9 cellular contexts compared by ENCODE assay signal in the genomic region with DNA sequence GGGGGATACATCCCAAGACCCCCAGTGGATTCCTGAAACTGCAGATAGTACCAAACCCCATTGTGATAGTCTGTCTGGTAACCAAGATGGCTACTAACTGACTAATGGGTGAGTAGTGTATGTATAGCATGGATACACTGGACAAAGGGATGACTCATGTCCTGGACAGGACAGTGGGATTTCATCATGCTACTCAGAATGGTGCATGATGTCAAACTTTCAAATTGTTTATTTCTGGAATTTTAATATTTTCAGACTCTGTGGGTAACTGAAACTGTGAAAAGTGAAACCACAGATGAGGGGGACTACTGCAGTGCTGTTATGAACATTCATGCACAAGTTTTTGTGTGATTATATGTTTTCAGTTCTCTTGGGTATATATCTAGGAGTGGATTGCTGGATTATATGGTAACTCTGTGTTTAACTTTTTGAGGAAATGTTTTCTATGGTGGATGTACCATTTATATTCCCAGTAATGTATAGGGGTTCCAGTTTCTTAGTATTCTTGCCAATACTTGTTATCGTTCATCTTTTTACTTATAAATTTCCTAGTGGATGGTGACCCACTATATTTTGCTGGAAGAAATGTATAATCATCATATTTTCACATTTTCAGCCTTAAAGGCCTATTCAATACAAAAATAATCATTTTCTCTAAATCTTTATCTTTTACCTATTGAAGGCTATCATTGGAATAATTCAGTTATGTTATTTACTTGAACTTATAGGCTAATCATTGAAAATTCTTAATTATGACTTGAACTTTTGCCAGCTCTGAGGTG.
A peak's percentile ranks its signal among the peaks of the same experiment; 100 is the strongest.
DNase-seq lines count a peak whose midpoint lies in the region; ATAC-seq, FAIRE-seq and TF ChIP-seq lines count a peak whose summit lies in the region.
"Had no signal": no experiment of that assay in that cellular context is flagged by ENCODE, and none has a peak within 500 bp of the region (broad histone marks: within the 10 kb centered on the region; RNA-seq: fewer than 3 reads in every experiment).

No MANE protein-coding gene starts in this region.

- DNase-seq in GM18507 (ENCODE audit: extremely low spot score, insufficient read length, low read depth) (no peak), Panc1 (ENCODE audit: low read depth, low spot score) (no peak), lower lobe of right lung (no peak), left colon (no peak), T-helper 9 cell (no peak), DMS 273 treated with DMSO at 0.1 percent for 48 hours (lab: John Stamatoyannopoulos, UW) (no peak), esophagus muscularis mucosa (ENCODE audit: extremely low spot score) (no peak)
- DNase-seq: kidney had no signal

- TF ChIP-seq EP300 in esophagus muscularis mucosa (IDR thresholded peaks at IDR 0.05) = no peak

- TF ChIP-seq CTCF in Panc1 (IDR thresholded peaks at IDR 0.05) = no peak
- TF ChIP-seq CTCF in lower lobe of right lung (IDR thresholded peaks at IDR 0.05) = no peak
- TF ChIP-seq CTCF in esophagus muscularis mucosa (IDR thresholded peaks at IDR 0.05) = no peak

- no peak overlapping the region for H3K4me3 ChIP-seq in Panc1 (ENCODE audit: low read depth in 2 of 2, low read length in 2 of 2)
- no peak overlapping the region for H3K4me3 ChIP-seq in lower lobe of right lung
- H3K4me3 ChIP-seq in esophagus muscularis mucosa = no peak overlapping the region

- peak; percentile 78 for ATAC-seq in HG02623 (IDR thresholded peaks at IDR 0.05; ENCODE audit: unreplicated experiment)
- ATAC-seq in Panc1 = peak; percentile 76; the same call in 1 of the 2 replicates
- ATAC-seq in lower lobe of right lung = peak; percentile 56 to 62
- no peak for ATAC-seq in left colon

- H3K36me3 ChIP-seq in Panc1 (ENCODE audit: control insufficient read depth, insufficient read depth, low read length) (no peaks in the 10 kb centered on the region), lower lobe of right lung (no peaks in the 10 kb centered on the region), esophagus muscularis mucosa (no peaks in the 10 kb centered on the region)

- H3K9me3 ChIP-seq in Panc1 (ENCODE audit: control insufficient read depth, insufficient read depth, low read depth, low read length) (peaks cover 3% of the 10 kb centered on the region; the same call in 1 of the 2 replicates), lower lobe of right lung (peaks cover 7% of the 10 kb centered on the region), esophagus muscularis mucosa (peaks cover 0 to 3% (median 0%) of the 10 kb centered on the region in 4 donors)

- H3K4me1 ChIP-seq in Panc1 (ENCODE audit: control insufficient read depth, insufficient read depth, low read length) (no peaks in the 10 kb centered on the region), lower lobe of right lung (no peaks in the 10 kb centered on the region), esophagus muscularis mucosa (no peaks in the 10 kb centered on the region)

- TF ChIP-seq POLR2A in esophagus muscularis mucosa (IDR thresholded peaks at IDR 0.05; ENCODE audit: low read depth) = no peak

- 78% methylated on average over 1 of the region's 1 CpG for WGBS in esophagus muscularis mucosa

- in situ Hi-C loops in Panc1 (cut with HindIII; ENCODE audit: low pct_unique_long_range_greater_than_20kb, low sequenced_read_pairs) = no loop called here

- BruUV-seq in Panc1 (replicated peaks; lab: Mats Ljungman, UMichigan) = no TSS peak

- intact Hi-C loops in Panc1 (cut with micrococcal nuclease; ENCODE audit: unreplicated experiment) = no loop called here
- intact Hi-C loops in lower lobe of right lung (cut with DNase I) = no loop called here
- intact Hi-C loops in left colon (cut with DNase I, micrococcal nuclease) = no loop called here
- intact Hi-C loops in esophagus muscularis mucosa (cut with DNase I) = no loop called here

- POLR2A ChIA-PET in Panc1 (lab: Charles Lee) = no interaction called here

- peak; percentile 73 for FAIRE-seq in GM18507 (lab: Jason Lieb, UNC)
- FAIRE-seq: kidney had no signal

- H3K27ac ChIP-seq in Panc1 (ENCODE audit: low read length) = no peak overlapping the region
- H3K27ac ChIP-seq in lower lobe of right lung = no peak overlapping the region
- H3K27ac ChIP-seq in esophagus muscularis mucosa (replicated peaks in 1 of 4) = no peak overlapping the region

- CTCF ChIA-PET in Panc1 (lab: Charles Lee) = no interaction called here

- no peaks in the 10 kb centered on the region for H3K27me3 ChIP-seq in Panc1 (ENCODE audit: control insufficient read depth, insufficient read depth, low read length)
- no peaks in the 10 kb centered on the region for H3K27me3 ChIP-seq in lower lobe of right lung (ENCODE audit: low read depth)
- H3K27me3 ChIP-seq in esophagus muscularis mucosa = no peaks in the 10 kb centered on the region
